In genomic region chr3:8673083-8673737, GRCh38 we compare ENCODE assay signal across 24 cellular contexts. TPM values are rescaled to one million over a fixed set of nuclear protein-coding genes. Genes with fewer than 3 reads are reported as not detected.
A peak's percentile ranks its signal among the peaks of the same experiment; 100 is the strongest.
DNase-seq lines count a peak whose midpoint lies in the region; ATAC-seq, FAIRE-seq and TF ChIP-seq lines count a peak whose summit lies in the region.
"Had no signal": no experiment of that assay in that cellular context is flagged by ENCODE, and none has a peak within 500 bp of the region (broad histone marks: within the 10 kb centered on the region; RNA-seq: fewer than 3 reads in every experiment).

No MANE protein-coding gene starts in this region.

- H3K27ac Mint-ChIP-seq in neural progenitor cell = no peak overlapping the region
- H3K27ac Mint-ChIP-seq: CD4-positive, CD25-positive, alpha-beta regulatory T cell; CD8-positive, alpha-beta memory T cell; HFFc6 had no signal

- no peak overlapping the region for H3K27ac ChIP-seq in HepG2 (ENCODE audit: extremely low read length, insufficient read depth, low read length)
- H3K27ac ChIP-seq in right lobe of liver = no peak overlapping the region
- H3K27ac ChIP-seq in kidney (ENCODE audit: low read depth in 2 of 2, low read length in 2 of 2) = no peak overlapping the region
- no peak overlapping the region for H3K27ac ChIP-seq in neural progenitor cell
- H3K27ac ChIP-seq: GM23248 had no signal

- no peak for TF ChIP-seq RAD21 in HepG2 (CRISPR knock-in tag; IDR thresholded peaks at IDR 0.05)

- peaks cover 5% of the 10 kb centered on the region for H3K27me3 Mint-ChIP-seq in neural progenitor cell (ENCODE audit: insufficient read depth, low read depth)
- H3K27me3 Mint-ChIP-seq: CD4-positive, CD25-positive, alpha-beta regulatory T cell had no signal

- no peaks in the 10 kb centered on the region for H3K36me3 ChIP-seq in HepG2 (replicated peaks in 1 of 2; ENCODE audit: control insufficient read depth in 1 of 2, insufficient read depth in 2 of 2, low read length in 2 of 2)
- no peaks in the 10 kb centered on the region for H3K36me3 ChIP-seq in right lobe of liver
- no peaks in the 10 kb centered on the region for H3K36me3 ChIP-seq in kidney (ENCODE audit: control insufficient read depth in 1 of 2, insufficient read depth in 2 of 2, low read length in 2 of 2)
- no peaks in the 10 kb centered on the region for H3K36me3 ChIP-seq in neural progenitor cell
- H3K36me3 ChIP-seq: BE2C had no signal

- no peaks in the 10 kb centered on the region for H3K9me3 Mint-ChIP-seq in neural progenitor cell
- H3K9me3 Mint-ChIP-seq: CD4-positive, CD25-positive, alpha-beta regulatory T cell; HFFc6 had no signal

- no peak for ATAC-seq in HepG2
- ATAC-seq in right lobe of liver = no peak
- ATAC-seq in HG03457 (IDR thresholded peaks at IDR 0.05; ENCODE audit: unreplicated experiment) = no peak

- no peak overlapping the region for H3K4me3 Mint-ChIP-seq in neural progenitor cell
- H3K4me3 Mint-ChIP-seq: CD4-positive, CD25-positive, alpha-beta regulatory T cell; CD8-positive, alpha-beta memory T cell; HFFc6 had no signal

- H3K4me2 ChIP-seq in HepG2 (ENCODE audit: low read depth, low read length) (peak overlapping the region; percentile 56), neural progenitor cell (no peak overlapping the region)

- no peak for DNase-seq in HepG2 (ENCODE audit: low spot score)
- DNase-seq in right lobe of liver = no peak
- no peak for DNase-seq in RCC 7860 (ENCODE audit: low spot score)
- DNase-seq in kidney = no peak
- DNase-seq in iPS-NIHi7 (ENCODE audit: extremely low spot score) = no peak
- DNase-seq in neural progenitor cell (ENCODE audit: low spot score) = no peak
- DNase-seq: ACHN; BE2C; C1 segment of cervical spinal cord; CD4-positive, CD25-positive, alpha-beta regulatory T cell; CD8-positive, alpha-beta memory T cell; COR-L47; DMS 273 treated with DMSO at 0.1 percent for 48 hours; DMS53; DND-41; EL; GM23248; HCEC 1CT; HFFc6 had no signal

- peak; percentile 28 for FAIRE-seq in HepG2 (lab: Jason Lieb, UNC)
- peak; percentile 12 for FAIRE-seq in RCC 7860 (lab: Jason Lieb, UNC)
- FAIRE-seq in kidney (lab: Jason Lieb, UNC) = peak; percentile 29
- FAIRE-seq: GM12891, GM19239, HTR-8/SVneo had no signal

- TF ChIP-seq POLR2A in HepG2 (IDR thresholded peaks at IDR 0.05; ENCODE audit: insufficient read depth in 1 of 2, low read depth in 2 of 2, low read length in 2 of 2) (no peak), right lobe of liver (IDR thresholded peaks at IDR 0.05) (no peak)

- TF ChIP-seq CTCF in HepG2 (CRISPR knock-in tag; IDR thresholded peaks at IDR 0.05) (no peak), right lobe of liver (IDR thresholded peaks at IDR 0.05) (no peak), kidney (IDR thresholded peaks at IDR 0.05; ENCODE audit: borderline replicate concordance, extremely low read depth, insufficient read depth) (no peak), neural progenitor cell (IDR thresholded peaks at IDR 0.05) (no peak)

- H3K27me3 ChIP-seq in HepG2 (ENCODE audit: control insufficient read depth in 1 of 2, insufficient read depth in 2 of 2, low read length in 2 of 2) (no peaks in the 10 kb centered on the region), right lobe of liver (no peaks in the 10 kb centered on the region), neural progenitor cell (peaks cover 4% of the 10 kb centered on the region)
- H3K27me3 ChIP-seq: BE2C had no signal

- H3K9ac ChIP-seq in HepG2 (ENCODE audit: insufficient read depth, low read depth, low read length) (no peak overlapping the region), kidney (ENCODE audit: low read length in 2 of 2) (no peak overlapping the region), neural progenitor cell (no peak overlapping the region)
- H3K9ac ChIP-seq: GM23248 had no signal

- no peaks in the 10 kb centered on the region for H3K36me3 Mint-ChIP-seq in neural progenitor cell
- H3K36me3 Mint-ChIP-seq: CD4-positive, CD25-positive, alpha-beta regulatory T cell; CD8-positive, alpha-beta memory T cell had no signal

- H4K20me1 ChIP-seq in HepG2 (ENCODE audit: insufficient read depth, low read length) (no peaks in the 10 kb centered on the region), neural progenitor cell (ENCODE audit: low read depth) (no peaks in the 10 kb centered on the region)

- WGBS in HepG2 (ENCODE audit: low lambda C conversion rate) = 44% methylated on average over 14 of the region's 14 CpGs
- 56% methylated on average over 13 of the region's 14 CpGs for WGBS in right lobe of liver (ENCODE audit: insufficient coverage, low coverage, low lambda C conversion rate, missing lambda C conversion rate)

- H3K4me1 ChIP-seq in HepG2 (ENCODE audit: insufficient read depth, low read length) (peaks cover 48% of the 10 kb centered on the region), right lobe of liver (no peaks in the 10 kb centered on the region), kidney (ENCODE audit: control insufficient read depth in 1 of 2, insufficient read depth in 1 of 2, low read depth in 1 of 2, low read length in 2 of 2) (no peaks in the 10 kb centered on the region), neural progenitor cell (no peaks in the 10 kb centered on the region)
- H3K4me1 ChIP-seq: BE2C had no signal

- TF ChIP-seq EP300 in HepG2 (IDR thresholded peaks at IDR 0.05; ENCODE audit: low read depth in 2 of 2, low read length in 2 of 2) (no peak), HepG2 (CRISPR knock-in tag; IDR thresholded peaks at IDR 0.05; ENCODE audit: borderline replicate concordance) (no peak)

- H3F3A ChIP-seq in neural progenitor cell (ENCODE audit: low read depth) = no peaks in the 10 kb centered on the region

- H3K4me3 ChIP-seq in HepG2 (replicated peaks in 1 of 3; ENCODE audit: insufficient read depth in 1 of 3, low read depth in 2 of 3, low read length in 3 of 3) (no peak overlapping the region), right lobe of liver (no peak overlapping the region), kidney (ENCODE audit: low read length in 2 of 2) (no peak overlapping the region), neural progenitor cell (no peak overlapping the region)
- H3K4me3 ChIP-seq: GM23248 had no signal

- no peaks in the 10 kb centered on the region for H3K79me2 ChIP-seq in HepG2 (ENCODE audit: insufficient read depth, low read length)
- H3K79me2 ChIP-seq in neural progenitor cell (ENCODE audit: low read depth) = no peaks in the 10 kb centered on the region

- CTCF ChIA-PET in HepG2 (lab: Yijun Ruan, JAX; ENCODE audit: low intra/inter-chr PET ratio, low total read pairs) = no interaction called here

- H3K4me1 Mint-ChIP-seq in neural progenitor cell = peaks cover 9% of the 10 kb centered on the region
- H3K4me1 Mint-ChIP-seq: CD4-positive, CD25-positive, alpha-beta regulatory T cell had no signal

- intact Hi-C loops in HepG2 (cut with micrococcal nuclease; ENCODE audit: unreplicated experiment) (loop anchor here (1.0 kb wide), 1 partner anchor 34 kb away; no protein-coding TSS in a partner anchor), right lobe of liver (cut with DNase I) (no loop called here), kidney (cut with DNase I) (no loop called here)

- POLR2A ChIA-PET in HepG2 (lab: Yijun Ruan, JAX) = no interaction called here

- no peak overlapping the region for H2AFZ ChIP-seq in HepG2 (ENCODE audit: low read length)
- no peak overlapping the region for H2AFZ ChIP-seq in neural progenitor cell (replicated peaks)
- H2AFZ ChIP-seq: GM23248 had no signal

- in situ Hi-C loops in HepG2 (cut with HindIII; ENCODE audit: extremely low pct_ligation_motif_present, low pct_unique_long_range_greater_than_20kb) = no loop called here

- no TSS peak for BruUV-seq in HepG2 (replicated peaks; lab: Mats Ljungman, UMichigan)

- no peaks in the 10 kb centered on the region for H3K9me3 ChIP-seq in HepG2 (ENCODE audit: low read length)
- H3K9me3 ChIP-seq in right lobe of liver = no peaks in the 10 kb centered on the region
- H3K9me3 ChIP-seq in kidney (ENCODE audit: control insufficient read depth in 1 of 2, low read length in 2 of 2) = no peaks in the 10 kb centered on the region
- H3K9me3 ChIP-seq in neural progenitor cell (ENCODE audit: low read depth) = no peaks in the 10 kb centered on the region
- H3K9me3 ChIP-seq: BE2C had no signal

TF ChIP-seq in HepG2, 621 proteins besides CTCF, POLR2A, EP300 and RAD21 (continues in another document):
- TF ChIP-seq NR2F6 (IDR thresholded peaks at IDR 0.05) = peak; percentile 56; the same call in 1 of the 2 replicates
- TF ChIP-seq NR2F6 (CRISPR knock-in tag; IDR thresholded peaks at IDR 0.05) = peak; percentile 44; the same call in 1 of the 2 replicates

RNA-seq across cellular contexts. Expression of gene SSUH2, which starts 28.6 kb away (rescaled TPM):
- total RNA-seq in HepG2 (2016; rRNA removed; fragmentation: Illumina TruSeq; extraction: Trizol) (36.2 and 38.1 TPM in 2 replicates), right lobe of liver (1 to 10 TPM in 4 of 6 experiments, under 1 TPM in 1, not detected in 1; 0.09 to 2.0 (median 1.1) TPM), kidney (0.44 TPM), neural progenitor cell (ENCODE audit: low replicate concordance) (0.22 and 0.37 TPM in 2 replicates)
- 18.7 and 20.4 TPM in 2 replicates for total RNA-seq in HepG2 (2016; cell fraction: cytosol; rRNA removed; fragmentation: Illumina TruSeq; extraction: Trizol; ENCODE audit: low read depth)
- 34.9 and 39.3 TPM in 2 replicates for total RNA-seq in HepG2 (2016; cell fraction: insoluble cytoplasmic fraction; rRNA removed; fragmentation: Illumina TruSeq; extraction: Trizol)
- total RNA-seq in HepG2 (2016; cell fraction: membrane; rRNA removed; fragmentation: Illumina TruSeq; extraction: Trizol) = 36.1 and 39.1 TPM in 2 replicates
- 27.0 and 32.8 TPM in 2 replicates for total RNA-seq in HepG2 (2016; cell fraction: nucleus; rRNA removed; fragmentation: Illumina TruSeq; extraction: Trizol)
- polyA plus RNA-seq in HepG2 (2011; rRNA removed) (125 and 136 TPM in 2 replicates), kidney (ENCODE audit: insufficient read depth, low read depth, low replicate concordance) (0.88 TPM)
- polyA plus RNA-seq in HepG2 (2011; cell fraction: cytosol; rRNA removed) = 88.0 and 109 TPM in 2 replicates
- polyA plus RNA-seq in HepG2 (2011; cell fraction: nucleus; rRNA removed) = 335 and 419 TPM in 2 replicates
- 46.9 and 59.9 TPM in 2 replicates for polyA plus RNA-seq in HepG2 (2012)
- polyA plus RNA-seq in HepG2 (2016; cell fraction: cytosol; fragmentation: Illumina TruSeq; extraction: Trizol; ENCODE audit: low read depth) = 25.2 and 30.9 TPM in 2 replicates
- 49.3 and 54.5 TPM in 2 replicates for polyA plus RNA-seq in HepG2 (2016; cell fraction: insoluble cytoplasmic fraction; fragmentation: Illumina TruSeq; extraction: Trizol; ENCODE audit: low read depth)
- polyA plus RNA-seq in HepG2 (2016; cell fraction: membrane; fragmentation: Illumina TruSeq; extraction: Trizol; ENCODE audit: low read depth) = 43.5 and 51.8 TPM in 2 replicates
- 77.3 and 79.0 TPM in 2 replicates for polyA plus RNA-seq in HepG2 (2016; cell fraction: nucleus; fragmentation: Illumina TruSeq; extraction: Trizol; ENCODE audit: insufficient read depth, low read depth)
- 2.2 and 130 TPM in 2 replicates for polyA minus RNA-seq in HepG2 (2011; rRNA and poly(A)+ RNA removed; ENCODE audit: low replicate concordance)
- 39.6 and 44.4 TPM in 2 replicates for polyA minus RNA-seq in HepG2 (2011; cell fraction: cytosol; rRNA and poly(A)+ RNA removed)
- polyA minus RNA-seq in HepG2 (2011; cell fraction: nucleus; rRNA and poly(A)+ RNA removed) = 64.2 and 69.1 TPM in 2 replicates
- total RNA-seq: CD4-positive, CD25-positive, alpha-beta regulatory T cell; CD8-positive, alpha-beta memory T cell; G401 had no signal
- polyA plus RNA-seq: CD4-positive, CD25-positive, alpha-beta regulatory T cell; CD8-positive, alpha-beta memory T cell had no signal

Comparison
In these comparisons a context has a peak if more than half of its experiments do, and no peak if none do; other contexts are left out.
1. RNA of gene SSUH2, which starts 28.6 kb away (total RNA-seq): 18.7 to 39.3 TPM in HepG2; 0.09 to 2.0 TPM in right lobe of liver, 0.44 TPM in kidney (single experiment) and 0.22 to 0.37 TPM in neural progenitor cell; every median in the first group is over 4 times any median in the second.